9 cellular contexts compared by ENCODE assay signal in genomic region chr11:128890216-128890542, GRCh38. TPM values are rescaled to one million over a fixed set of nuclear protein-coding genes. Genes with fewer than 3 reads are reported as not detected.
A peak's percentile ranks its signal among the peaks of the same experiment; 100 is the strongest.
DNase-seq lines count a peak whose midpoint lies in the region; FAIRE-seq and TF ChIP-seq lines count a peak whose summit lies in the region.
"Had no signal": no experiment of that assay in that cellular context is flagged by ENCODE, and none has a peak within 500 bp of the region (broad histone marks: within the 10 kb centered on the region; RNA-seq: fewer than 3 reads in every experiment).

No MANE protein-coding gene starts in this region.

- H3K23me2 ChIP-seq in H9 (ENCODE audit: insufficient read length, low read depth, low read length, poor library complexity, severe bottlenecking) = peaks cover 8% of the 10 kb centered on the region

- H3K9ac ChIP-seq in H9 (ENCODE audit: extremely low read depth, insufficient read length, low read length) = no peak overlapping the region
- peak overlapping the region; percentile 55 for H3K9ac ChIP-seq in astrocyte (ENCODE audit: low read length)
- no peak overlapping the region for H3K9ac ChIP-seq in iPS-18a (ENCODE audit: low read length)
- no peak overlapping the region for H3K9ac ChIP-seq in skeletal muscle tissue (ENCODE audit: low read depth in 1 of 3, low read length in 3 of 3)

- H3K4ac ChIP-seq in H9 (ENCODE audit: low read depth, low read length) = no peak overlapping the region

- H2BK12ac ChIP-seq in H9 (ENCODE audit: insufficient read length, low read depth, low read length) = no peak overlapping the region

- H3K4me1 Mint-ChIP-seq in H9 (peaks cover 27 to 36% of the 10 kb centered on the region in 2 experiments), astrocyte (ENCODE audit: low read depth, unreplicated experiment) (peaks cover 8% of the 10 kb centered on the region), immature natural killer cell (peaks cover 28 to 38% of the 10 kb centered on the region in 2 donors)
- peaks cover 6% of the 10 kb centered on the region for H3K4me1 Mint-ChIP-seq in activated T-helper 1 cell treated with anti-CD3 and anti-CD28 coated beads, Interleukin-12 subunit alpha, Interleukin-12 subunit beta, Interleukin-2, Interleukin-4 antibody, amounts not matched to agents 30 ng/mL and 10 ng/mL and 1 ng/mL, durations not matched to agents 14 hours and 24 hours and 36 hours (ENCODE audit: low read depth)

- H3K36me3 Mint-ChIP-seq in H9 (ENCODE audit: insufficient read depth in 1 of 3, low read depth in 3 of 3) (no peaks in the 10 kb centered on the region), astrocyte (ENCODE audit: low read depth, unreplicated experiment) (no peaks in the 10 kb centered on the region), immature natural killer cell (no peaks in the 10 kb centered on the region)
- no peaks in the 10 kb centered on the region for H3K36me3 Mint-ChIP-seq in activated T-helper 1 cell treated with anti-CD3 and anti-CD28 coated beads, Interleukin-12 subunit alpha, Interleukin-12 subunit beta, Interleukin-2, Interleukin-4 antibody, amounts not matched to agents 30 ng/mL and 10 ng/mL and 1 ng/mL, durations not matched to agents 14 hours and 24 hours and 36 hours (ENCODE audit: low read depth)

- DNase-seq in H9 (no peak), astrocyte (ENCODE audit: low read depth) (no peak), AML-193 (lab: John Stamatoyannopoulos, UW) (no peak), immature natural killer cell (no peak), ureter (ENCODE audit: low spot score) (no peak)
- no peak for DNase-seq in activated T-helper 1 cell treated with anti-CD3 and anti-CD28 coated beads, Interleukin-12 subunit alpha, Interleukin-12 subunit beta, Interleukin-2, Interleukin-4 antibody, amounts not matched to agents 30 ng/mL and 10 ng/mL and 1 ng/mL, durations not matched to agents 14 hours and 24 hours and 36 hours (ENCODE audit: low spot score)

- FAIRE-seq in astrocyte (lab: Jason Lieb, UNC) = no peak

- H3K4me3 ChIP-seq in astrocyte (ENCODE audit: insufficient read depth, low read depth, low read length) (peak overlapping the region; percentile 58), iPS-18a (ENCODE audit: low read length) (peak overlapping the region; percentile 64), skeletal muscle tissue (ENCODE audit: low read length in 3 of 3) (peak overlapping the region in 2 of 3 donors; percentile 55 to 67)

- WGBS in H9 (ENCODE audit: extremely low coverage, insufficient read length, low lambda C conversion rate) = no CpG with 5 or more reads among the region's 9 CpGs

- H3K79me2 ChIP-seq in H9 (ENCODE audit: insufficient read depth, low read length) (no peaks in the 10 kb centered on the region), astrocyte (ENCODE audit: insufficient read depth, low read length) (no peaks in the 10 kb centered on the region)

- H3K14ac ChIP-seq in H9 (ENCODE audit: insufficient read depth, low read length) = no peak overlapping the region

- H2AK5ac ChIP-seq in H9 (ENCODE audit: insufficient read length, low read length) = no peak overlapping the region

- H3K4me1 ChIP-seq in H9 (ENCODE audit: insufficient read depth, low read length) (no peaks in the 10 kb centered on the region), astrocyte (ENCODE audit: insufficient read depth, low read length) (peaks cover 8% of the 10 kb centered on the region), iPS-18a (ENCODE audit: control insufficient read depth, low read depth, low read length) (peaks cover 7% of the 10 kb centered on the region), skeletal muscle tissue (ENCODE audit: control insufficient read depth in 3 of 3, insufficient read depth in 3 of 3, low read length in 3 of 3) (peaks cover 0 to 10% (median 0%) of the 10 kb centered on the region in 3 donors)

- H4K20me1 ChIP-seq in H9 (ENCODE audit: control insufficient read depth, insufficient read depth, insufficient read length) = no peaks in the 10 kb centered on the region
- no peaks in the 10 kb centered on the region for H4K20me1 ChIP-seq in astrocyte (ENCODE audit: insufficient read depth, low read length)

- H3K9me3 Mint-ChIP-seq in H9 (no peaks in the 10 kb centered on the region; a peak in 1 of 5 replicates), astrocyte (ENCODE audit: unreplicated experiment) (no peaks in the 10 kb centered on the region), immature natural killer cell (peaks cover 0 to 1% (median 0%) of the 10 kb centered on the region in 6 donors)
- H3K9me3 Mint-ChIP-seq in activated T-helper 1 cell treated with anti-CD3 and anti-CD28 coated beads, Interleukin-12 subunit alpha, Interleukin-12 subunit beta, Interleukin-2, Interleukin-4 antibody, amounts not matched to agents 30 ng/mL and 10 ng/mL and 1 ng/mL, durations not matched to agents 14 hours and 24 hours and 36 hours = no peaks in the 10 kb centered on the region

- H2BK15ac ChIP-seq in H9 (ENCODE audit: low read depth, low read length) = no peak overlapping the region

- H3K23ac ChIP-seq in H9 (ENCODE audit: insufficient read length, low read depth, low read length) = no peak overlapping the region

- H3K4me3 Mint-ChIP-seq in H9 = peak overlapping the region; percentile 74 to 89
- H3K4me3 Mint-ChIP-seq in astrocyte (ENCODE audit: unreplicated experiment) = no peak overlapping the region
- H3K4me3 Mint-ChIP-seq in activated T-helper 1 cell treated with anti-CD3 and anti-CD28 coated beads, Interleukin-12 subunit alpha, Interleukin-12 subunit beta, Interleukin-2, Interleukin-4 antibody, amounts not matched to agents 30 ng/mL and 10 ng/mL and 1 ng/mL, durations not matched to agents 14 hours and 24 hours and 36 hours = no peak overlapping the region
- peak overlapping the region in 2 of 5 donors; percentile 14 to 90 for H3K4me3 Mint-ChIP-seq in immature natural killer cell

- H3K27me3 Mint-ChIP-seq in H9 (ENCODE audit: low read depth) (peaks cover 99% of the 10 kb centered on the region), astrocyte (ENCODE audit: low read depth, unreplicated experiment) (peaks cover 46% of the 10 kb centered on the region), immature natural killer cell (ENCODE audit: low read depth in 3 of 3) (peaks cover 20 to 31% (median 26%) of the 10 kb centered on the region in 3 donors)
- H3K27me3 Mint-ChIP-seq in activated T-helper 1 cell treated with anti-CD3 and anti-CD28 coated beads, Interleukin-12 subunit alpha, Interleukin-12 subunit beta, Interleukin-2, Interleukin-4 antibody, amounts not matched to agents 30 ng/mL and 10 ng/mL and 1 ng/mL, durations not matched to agents 14 hours and 24 hours and 36 hours (ENCODE audit: insufficient read depth) = peaks cover 55% of the 10 kb centered on the region

- H4K91ac ChIP-seq in H9 (ENCODE audit: insufficient read length, low read depth, low read length) = no peak overlapping the region

- H2BK5ac ChIP-seq in H9 (ENCODE audit: insufficient read length, low read length) = no peak overlapping the region

- no peak overlapping the region for H4K8ac ChIP-seq in H9 (replicated peaks; ENCODE audit: insufficient read length, low read depth, low read length)

- H3T11ph ChIP-seq in H9 (ENCODE audit: low read length) = no peak overlapping the region

- H3K9me3 ChIP-seq in H9 (ENCODE audit: control insufficient read depth, low read depth, low read length) (no peaks in the 10 kb centered on the region), astrocyte (ENCODE audit: insufficient read depth, low read depth, low read length) (no peaks in the 10 kb centered on the region), iPS-18a (ENCODE audit: control insufficient read depth, low read depth, low read length) (no peaks in the 10 kb centered on the region), skeletal muscle tissue (ENCODE audit: control insufficient read depth in 3 of 3, low read length in 3 of 3) (no peaks in the 10 kb centered on the region)

- H3K79me1 ChIP-seq in H9 (ENCODE audit: insufficient read depth, low read depth, low read length, poor library complexity, severe bottlenecking) = no peaks in the 10 kb centered on the region

- H3K27ac ChIP-seq in H9 (ENCODE audit: insufficient read length, low read depth, low read length) (no peak overlapping the region), astrocyte (ENCODE audit: low read depth, low read length) (no peak overlapping the region), iPS-18a (ENCODE audit: low read length) (no peak overlapping the region), skeletal muscle tissue (ENCODE audit: low read depth, low read length) (no peak overlapping the region)

- no peak overlapping the region for H3K18ac ChIP-seq in H9 (ENCODE audit: insufficient read length, low read depth, low read length)

- intact Hi-C loops in activated T-helper 1 cell treated with anti-CD3 and anti-CD28 coated beads, Interleukin-12 subunit alpha, Interleukin-12 subunit beta, Interleukin-2, Interleukin-4 antibody, amounts not matched to agents 30 ng/mL and 10 ng/mL and 1 ng/mL, durations not matched to agents 14 hours and 24 hours and 36 hours (cut with micrococcal nuclease) = no loop called here

- no peak overlapping the region for H3K27ac Mint-ChIP-seq in H9
- H3K27ac Mint-ChIP-seq in astrocyte (ENCODE audit: unreplicated experiment) = no peak overlapping the region
- H3K27ac Mint-ChIP-seq in activated T-helper 1 cell treated with anti-CD3 and anti-CD28 coated beads, Interleukin-12 subunit alpha, Interleukin-12 subunit beta, Interleukin-2, Interleukin-4 antibody, amounts not matched to agents 30 ng/mL and 10 ng/mL and 1 ng/mL, durations not matched to agents 14 hours and 24 hours and 36 hours = no peak overlapping the region
- H3K27ac Mint-ChIP-seq in immature natural killer cell = no peak overlapping the region

- peak overlapping the region; percentile 44 for H3K4me2 ChIP-seq in H9 (ENCODE audit: insufficient read depth, insufficient read length, low read length)
- peak overlapping the region; percentile 92 for H3K4me2 ChIP-seq in astrocyte (ENCODE audit: low read length)

- H2AFZ ChIP-seq in H9 (ENCODE audit: low read length) = no peak overlapping the region
- H2AFZ ChIP-seq in astrocyte (ENCODE audit: low read depth, low read length) = peak overlapping the region; percentile 83

- TF ChIP-seq CTCF in H9 (conservative IDR thresholded peaks at IDR 0.05) (no peak), astrocyte (IDR thresholded peaks at IDR 0.05; ENCODE audit: insufficient read depth, low read depth, low read length) (no peak)

- H3K56ac ChIP-seq in H9 (ENCODE audit: insufficient read length, low read depth, low read length) = no peak overlapping the region

- H3K36me3 ChIP-seq in astrocyte (ENCODE audit: insufficient read depth, low read length) = no peaks in the 10 kb centered on the region
- H3K36me3 ChIP-seq in iPS-18a (ENCODE audit: control insufficient read depth, low read depth, low read length) = no peaks in the 10 kb centered on the region
- no peaks in the 10 kb centered on the region for H3K36me3 ChIP-seq in skeletal muscle tissue (ENCODE audit: control insufficient read depth in 3 of 3, insufficient read depth in 3 of 3, low read length in 3 of 3)

- H2BK120ac ChIP-seq in H9 (ENCODE audit: low read depth, low read length, poor library complexity, severe bottlenecking) = no peak overlapping the region

- no peak overlapping the region for H4K5ac ChIP-seq in H9 (ENCODE audit: insufficient read length, low read depth, low read length)

- no peak overlapping the region for H2BK20ac ChIP-seq in H9 (ENCODE audit: low read depth, low read length, poor library complexity, severe bottlenecking)

- H3K27me3 ChIP-seq in H9 (ENCODE audit: insufficient read depth, low read length) (peaks cover 55% of the 10 kb centered on the region), astrocyte (ENCODE audit: insufficient read depth, low read length) (peaks cover 35% of the 10 kb centered on the region), iPS-18a (ENCODE audit: control insufficient read depth, insufficient read depth, low read length) (peaks cover 91% of the 10 kb centered on the region), skeletal muscle tissue (ENCODE audit: control insufficient read depth in 3 of 3, insufficient read depth in 3 of 3, low read length in 3 of 3) (peaks cover 17 to 30% (median 30%) of the 10 kb centered on the region in 3 donors)

RNA-seq across cellular contexts. Expression of gene KCNJ5, which starts 1.0 kb away (rescaled TPM):
- total RNA-seq in H9 (2021) (0.04 and 0.11 TPM in 2 replicates), astrocyte (1.4 TPM in 2 replicates), skeletal muscle tissue (0.52 TPM), ureter (0.94 TPM)
- total RNA-seq in activated T-helper 1 cell treated with anti-CD3 and anti-CD28 coated beads, Interleukin-12 subunit alpha, Interleukin-12 subunit beta, Interleukin-2, Interleukin-4 antibody, amounts not matched to agents 30 ng/mL and 10 ng/mL and 1 ng/mL, durations not matched to agents 14 hours and 24 hours and 36 hours = 0.12 TPM in 1 of 2 replicates, not detected in the other
- not detected for polyA plus RNA-seq in immature natural killer cell
- total RNA-seq: T-helper 1 cell treated with Interleukin-12 subunit alpha and Interleukin-12 subunit beta and Interleukin-4 antibody, amounts not matched to agents 30 ng/mL and 1 ng/mL, for 36 hours had no signal

RNA-seq across cellular contexts. Expression of gene KCNJ1, which starts 23.1 kb away (rescaled TPM):
- total RNA-seq in H9 (2021) (not detected in 2 replicates), astrocyte (0.14 TPM in 1 of 2 replicates, not detected in the other), skeletal muscle tissue (not detected), ureter (not detected)
- total RNA-seq in activated T-helper 1 cell treated with anti-CD3 and anti-CD28 coated beads, Interleukin-12 subunit alpha, Interleukin-12 subunit beta, Interleukin-2, Interleukin-4 antibody, amounts not matched to agents 30 ng/mL and 10 ng/mL and 1 ng/mL, durations not matched to agents 14 hours and 24 hours and 36 hours = not detected in 2 replicates
- polyA plus RNA-seq in immature natural killer cell = not detected
- total RNA-seq: T-helper 1 cell treated with Interleukin-12 subunit alpha and Interleukin-12 subunit beta and Interleukin-4 antibody, amounts not matched to agents 30 ng/mL and 1 ng/mL, for 36 hours had no signal

RNA-seq across cellular contexts. Expression of gene TP53AIP1, which starts 52.5 kb away (rescaled TPM):
- total RNA-seq in H9 (2021) = not detected in 2 replicates
- total RNA-seq in astrocyte = 0.20 TPM in 1 of 2 replicates, not detected in the other
- not detected for total RNA-seq in skeletal muscle tissue
- total RNA-seq in activated T-helper 1 cell treated with anti-CD3 and anti-CD28 coated beads, Interleukin-12 subunit alpha, Interleukin-12 subunit beta, Interleukin-2, Interleukin-4 antibody, amounts not matched to agents 30 ng/mL and 10 ng/mL and 1 ng/mL, durations not matched to agents 14 hours and 24 hours and 36 hours = not detected in 2 replicates
- not detected for polyA plus RNA-seq in immature natural killer cell
- total RNA-seq in ureter = 0.49 TPM
- total RNA-seq: T-helper 1 cell treated with Interleukin-12 subunit alpha and Interleukin-12 subunit beta and Interleukin-4 antibody, amounts not matched to agents 30 ng/mL and 1 ng/mL, for 36 hours had no signal

Comparison
In these comparisons a context has a peak if more than half of its experiments do, and no peak if none do; other contexts are left out.
1. H3K4me3 Mint-ChIP-seq: peak in H9 (2 of 2); none in astrocyte (single experiment) and activated T-helper 1 cell treated with anti-CD3 and anti-CD28 coated beads, Interleukin-12 subunit alpha, Interleukin-12 subunit beta, Interleukin-2, Interleukin-4 antibody, amounts not matched to agents 30 ng/mL and 10 ng/mL and 1 ng/mL, durations not matched to agents 14 hours and 24 hours and 36 hours (single experiment).
2. Peak in every context shown above with its lines, with median percentiles within 50 percentile points of each other: H3K4me3 ChIP-seq.